Comparison of ENCODE assay signal across 12 cellular contexts in the genomic region with DNA sequence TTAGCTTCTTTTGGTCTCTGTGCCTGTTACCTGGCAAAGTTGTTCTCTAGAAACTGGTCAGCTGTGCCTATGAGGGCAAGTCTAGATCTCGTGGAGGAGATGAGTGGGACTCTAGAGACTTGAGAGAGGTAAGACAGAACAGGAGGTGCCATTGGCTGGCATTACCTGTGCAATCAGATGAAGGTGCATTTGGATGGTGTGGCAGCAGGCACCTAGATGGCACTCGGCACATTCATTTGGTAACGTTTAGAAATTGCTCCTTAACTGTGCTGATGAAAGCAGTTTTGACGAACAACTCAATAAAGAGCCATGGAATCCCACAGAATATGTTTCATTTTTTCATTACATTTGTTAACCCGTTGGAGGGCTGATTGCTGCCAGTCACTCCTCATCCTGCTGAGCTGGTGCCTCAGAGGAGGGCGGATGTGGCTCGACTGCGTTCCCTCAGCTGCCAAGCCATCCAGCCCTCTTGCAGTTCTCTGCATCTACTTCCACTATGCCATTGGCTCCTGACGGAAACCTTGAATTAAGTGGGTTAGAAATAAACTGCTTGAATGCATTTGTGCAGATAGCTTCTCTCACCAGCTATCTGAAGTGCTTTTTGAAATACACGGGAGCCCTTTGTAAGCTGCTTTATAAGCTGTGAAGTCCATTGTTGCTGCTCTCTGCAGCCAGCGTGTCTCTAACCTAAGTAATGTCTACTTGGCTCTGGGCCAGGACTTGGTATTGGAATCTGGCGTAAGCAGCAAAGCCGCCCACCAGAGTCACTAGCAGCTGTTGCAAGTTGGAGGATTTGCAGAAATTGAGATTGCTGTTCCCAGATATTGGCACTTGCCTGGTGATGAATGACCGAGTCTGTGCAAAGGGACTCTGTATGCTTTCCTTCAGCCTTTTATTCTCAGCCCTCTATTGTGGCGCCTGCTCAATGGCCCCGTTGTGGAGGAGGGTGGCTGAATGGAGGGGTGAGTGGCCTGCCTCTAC.
DNase-seq lines count a peak whose midpoint lies in the region; ATAC-seq, FAIRE-seq and TF ChIP-seq lines count a peak whose summit lies in the region.
"Had no signal": no experiment of that assay in that cellular context is flagged by ENCODE, and none has a peak within 500 bp of the region (broad histone marks: within the 10 kb centered on the region; RNA-seq: fewer than 3 reads in every experiment).

No MANE protein-coding gene starts in this region.

- no peak for TF ChIP-seq CTCF in D721Med (IDR thresholded peaks at IDR 0.05; ENCODE audit: insufficient read depth, missing control alignments)
- TF ChIP-seq CTCF in astrocyte of the spinal cord (IDR thresholded peaks at IDR 0.05; ENCODE audit: low read depth, low read length): no peak

- in situ Hi-C loops in astrocyte of the spinal cord (cut with HindIII; ENCODE audit: low sequenced_read_pairs): no loop called here

- H3K4me3 ChIP-seq in astrocyte of the spinal cord (ENCODE audit: low read depth, low read length): no peak overlapping the region
- H3K4me3 ChIP-seq: upper lobe of left lung had no signal

- FAIRE-seq in D721Med (lab: Jason Lieb, UNC): no peak

- DNase-seq in D721Med (ENCODE audit: insufficient read length, low spot score): peak; percentile 33
- DNase-seq in NCI-H187 treated with DMSO at 0.1 percent for 48 hours (lab: John Stamatoyannopoulos, UW): peak; percentile 88
- peak; percentile 68 for DNase-seq in astrocyte of the spinal cord (ENCODE audit: low read depth, low spot score)
- DNase-seq in midbrain (lab: John Stamatoyannopoulos, UW): peak; percentile 83
- DNase-seq in NCI-H1048 (lab: John Stamatoyannopoulos, UW): no peak
- DNase-seq: activated CD8-positive, alpha-beta T cell treated with anti-CD3 and anti-CD28 coated beads, Interleukin-2, amount 10 ng/mL, durations not matched to agents 7 days and 5 days; activated naive CD8-positive, alpha-beta T cell treated with anti-CD3 and anti-CD28 coated beads, Interleukin-2, amount 10 ng/mL, durations not matched to agents 7 days and 5 days; MM.1S had no signal

- ATAC-seq in HG03342 (IDR thresholded peaks at IDR 0.05; ENCODE audit: unreplicated experiment) (no peak), HG03196 (IDR thresholded peaks at IDR 0.05; ENCODE audit: unreplicated experiment) (no peak), GM21529 (IDR thresholded peaks at IDR 0.05; ENCODE audit: unreplicated experiment) (no peak)
- ATAC-seq: activated CD8-positive, alpha-beta T cell treated with anti-CD3 and anti-CD28 coated beads, Interleukin-2, amount 10 ng/mL, durations not matched to agents 7 days and 5 days had no signal
